ENCODE assay signal across 12 cellular contexts in genomic region chr10:5904227-5904626, GRCh38. TPM values are rescaled to one million over a fixed set of nuclear protein-coding genes. Genes with fewer than 3 reads are reported as not detected.
A peak's percentile ranks its signal among the peaks of the same experiment; 100 is the strongest.
DNase-seq lines count a peak whose midpoint lies in the region; ATAC-seq and TF ChIP-seq lines count a peak whose summit lies in the region.
"Had no signal": no experiment of that assay in that cellular context is flagged by ENCODE, and none has a peak within 500 bp of the region (broad histone marks: within the 10 kb centered on the region; RNA-seq: fewer than 3 reads in every experiment).

No MANE protein-coding gene starts in this region.

- peak in 1 of 2 donors; percentile 63 for DNase-seq in cardiac muscle cell (ENCODE audit: low read depth in 1 of 2, low spot score in 1 of 2)
- DNase-seq in stimulated activated CD8-positive, alpha-beta memory T cell treated with anti-CD3 and anti-CD28 coated beads, Interleukin-4, amount 100 ng/mL, for 48 hours: no peak
- no peak for DNase-seq in HuH-7 (ENCODE audit: low spot score)
- no peak for DNase-seq in brain microvascular endothelial cell
- no peak for DNase-seq in activated T-cell treated with anti-CD3 and anti-CD28 coated beads, Interleukin-2, amount 50 U/mL, for 4 hours
- DNase-seq: activated CD8-positive, alpha-beta memory T cell treated with anti-CD3 and anti-CD28 coated beads for 24 hours; stimulated activated naive CD4-positive, alpha-beta T cell had no signal

- H3K36me3 Mint-ChIP-seq in activated T-cell treated with anti-CD3 and anti-CD28 coated beads, Interleukin-2, amount 50 U/mL, for 4 hours (ENCODE audit: insufficient read depth): peaks cover 25% of the 10 kb centered on the region

- peak; percentile 98 for ATAC-seq in GM18517 (IDR thresholded peaks at IDR 0.05; ENCODE audit: unreplicated experiment)
- peak; percentile 87 for ATAC-seq in GM21360 (IDR thresholded peaks at IDR 0.05; ENCODE audit: unreplicated experiment)
- peak; percentile 88 for ATAC-seq in HG03108 (IDR thresholded peaks at IDR 0.05; ENCODE audit: unreplicated experiment)
- ATAC-seq in activated T-cell treated with anti-CD3 and anti-CD28 coated beads, Interleukin-2, amount 50 U/mL, for 4 hours: no peak
- ATAC-seq: HepG2 had no signal

- H3K4me3 Mint-ChIP-seq in activated T-cell treated with anti-CD3 and anti-CD28 coated beads, Interleukin-2, amount 50 U/mL, for 4 hours: no peak overlapping the region

- H3K36me3 ChIP-seq in cardiac muscle cell (peaks cover 21% of the 10 kb centered on the region), brain microvascular endothelial cell (replicated peaks) (peaks cover 17% of the 10 kb centered on the region)

- H3K4me3 ChIP-seq in cardiac muscle cell: no peak overlapping the region
- no peak overlapping the region for H3K4me3 ChIP-seq in brain microvascular endothelial cell (ENCODE audit: low read depth, low read length)
- H3K4me3 ChIP-seq: coronary artery had no signal

- in situ Hi-C loops in brain microvascular endothelial cell (cut with HindIII; ENCODE audit: low pct_ligation_motif_present, low sequenced_read_pairs): no loop called here

- H3K4me1 ChIP-seq in cardiac muscle cell (ENCODE audit: low read depth): peaks cover 35% of the 10 kb centered on the region

- H3K4me1 Mint-ChIP-seq in activated T-cell treated with anti-CD3 and anti-CD28 coated beads, Interleukin-2, amount 50 U/mL, for 4 hours (ENCODE audit: low read depth): peaks cover 20% of the 10 kb centered on the region

- no peaks in the 10 kb centered on the region for H3K9me3 ChIP-seq in cardiac muscle cell (ENCODE audit: low read depth)

- TF ChIP-seq CTCF in cardiac muscle cell (IDR thresholded peaks at IDR 0.05; ENCODE audit: low read depth, low read length) (no peak), brain microvascular endothelial cell (IDR thresholded peaks at IDR 0.05; ENCODE audit: low read depth, low read length, missing control alignments) (no peak)

- no peaks in the 10 kb centered on the region for H3K27me3 Mint-ChIP-seq in activated T-cell treated with anti-CD3 and anti-CD28 coated beads, Interleukin-2, amount 50 U/mL, for 4 hours (ENCODE audit: low read depth)

- no peaks in the 10 kb centered on the region for H3K9me3 Mint-ChIP-seq in activated T-cell treated with anti-CD3 and anti-CD28 coated beads, Interleukin-2, amount 50 U/mL, for 4 hours

- H3K27ac ChIP-seq in cardiac muscle cell: peak overlapping the region; percentile 86
- no peak overlapping the region for H3K27ac ChIP-seq in brain microvascular endothelial cell
- H3K27ac ChIP-seq: coronary artery had no signal

- no peaks in the 10 kb centered on the region for H3K27me3 ChIP-seq in cardiac muscle cell
- no peaks in the 10 kb centered on the region for H3K27me3 ChIP-seq in brain microvascular endothelial cell (replicated peaks)

RNA-seq across cellular contexts. Expression of gene FBH1, which starts 14.2 kb away (rescaled TPM):
- total RNA-seq in cardiac muscle cell: 168 and 196 TPM in 2 replicates
- polyA plus RNA-seq in cardiac muscle cell: 185 and 213 TPM in 2 replicates
- 10 to 100 TPM; 61.2 to 67.9 (median 62.7) TPM for total RNA-seq in activated T-cell treated with anti-CD3 and anti-CD28 coated beads, Interleukin-2, amount 50 U/mL, for 4 hours

RNA-seq across cellular contexts. Expression of gene ANKRD16, which starts 14.5 kb away (rescaled TPM):
- total RNA-seq in cardiac muscle cell: 22.4 and 32.3 TPM in 2 replicates
- 29.0 and 33.8 TPM in 2 replicates for polyA plus RNA-seq in cardiac muscle cell
- 10 to 100 TPM in 2 of 3 donors, 1 to 10 TPM in 1; 9.6 to 11.9 (median 10.3) TPM for total RNA-seq in activated T-cell treated with anti-CD3 and anti-CD28 coated beads, Interleukin-2, amount 50 U/mL, for 4 hours

Comparison
In these comparisons a context has a peak if more than half of its experiments do, and no peak if none do; other contexts are left out.
1. ATAC-seq: peak in GM18517 (single experiment), GM21360 (single experiment) and HG03108 (single experiment); none in activated T-cell treated with anti-CD3 and anti-CD28 coated beads, Interleukin-2, amount 50 U/mL, for 4 hours (0 of 2).